ENCODE assay signal across 16 cellular contexts in genomic region chr10:34244787-34245484, GRCh38.
DNase-seq lines count a peak whose midpoint lies in the region; ATAC-seq and TF ChIP-seq lines count a peak whose summit lies in the region.
"Had no signal": no experiment of that assay in that cellular context is flagged by ENCODE, and none has a peak within 500 bp of the region (broad histone marks: within the 10 kb centered on the region; RNA-seq: fewer than 3 reads in every experiment).

No MANE protein-coding gene starts in this region.

- H3K27me3 ChIP-seq in GM23338 (ENCODE audit: insufficient read depth) = no peaks in the 10 kb centered on the region
- H3K27me3 ChIP-seq in right lobe of liver = no peaks in the 10 kb centered on the region

- 0 out of 2 replicates have a peak overlapping the region, but pooled peaks have one; percentile 5 for H3K27ac Mint-ChIP-seq in GM23338
- peak overlapping the region; percentile 1 for H3K27ac Mint-ChIP-seq in nephron progenitor cell
- H3K27ac Mint-ChIP-seq: B cell; CD8-positive, alpha-beta T cell had no signal

- no peak overlapping the region for H3K4me3 ChIP-seq in GM23338
- no peak overlapping the region for H3K4me3 ChIP-seq in right lobe of liver

- H3K9me3 Mint-ChIP-seq in GM23338 = no peaks in the 10 kb centered on the region
- H3K9me3 Mint-ChIP-seq in nephron progenitor cell = peaks cover 28% of the 10 kb centered on the region
- H3K9me3 Mint-ChIP-seq: CD8-positive, alpha-beta T cell had no signal

- TF ChIP-seq CTCF in GM23338 (conservative IDR thresholded peaks at IDR 0.05; ENCODE audit: low read depth in 2 of 2) = no peak
- TF ChIP-seq CTCF in right lobe of liver (IDR thresholded peaks at IDR 0.05) = no peak
- TF ChIP-seq CTCF in nephron progenitor cell (IDR thresholded peaks at IDR 0.05) = no peak

- no peak overlapping the region for H2AFZ ChIP-seq in GM23338

- no peak for TF ChIP-seq POLR2A in right lobe of liver (IDR thresholded peaks at IDR 0.05)

- no peaks in the 10 kb centered on the region for H3K9me2 ChIP-seq in GM23338 (ENCODE audit: insufficient read depth)

- no peaks in the 10 kb centered on the region for H3K27me3 Mint-ChIP-seq in GM23338 (ENCODE audit: insufficient read depth, low read depth, poor library complexity)
- H3K27me3 Mint-ChIP-seq in nephron progenitor cell (ENCODE audit: low read depth, poor library complexity) = no peaks in the 10 kb centered on the region
- H3K27me3 Mint-ChIP-seq: B cell, IgD-negative memory B cell had no signal

- intact Hi-C loops in right lobe of liver (cut with DNase I) = no loop called here

- no peak overlapping the region for H3K4me3 Mint-ChIP-seq in GM23338
- no peak overlapping the region for H3K4me3 Mint-ChIP-seq in nephron progenitor cell
- H3K4me3 Mint-ChIP-seq: B cell; CD8-positive, alpha-beta T cell; IgD-negative memory B cell had no signal

- DNase-seq in GM23338 (ENCODE audit: low spot score) (no peak), amniotic epithelial cell (ENCODE audit: low read depth) (peak; percentile 40), right lobe of liver (no peak), nephron progenitor cell (no peak), CD1c-positive myeloid dendritic cell (ENCODE audit: extremely low spot score) (no peak)
- DNase-seq: CD8-positive, alpha-beta T cell; COR-L47; DND-41; GF-D8; KG1 had no signal

- H3F3A ChIP-seq in GM23338 (replicated peaks; ENCODE audit: low read depth) = no peaks in the 10 kb centered on the region

- H3K4me1 Mint-ChIP-seq in GM23338 = peaks cover 4% of the 10 kb centered on the region
- H3K4me1 Mint-ChIP-seq in nephron progenitor cell = peaks cover 17% of the 10 kb centered on the region
- H3K4me1 Mint-ChIP-seq: B cell, IgD-negative memory B cell had no signal

- no peaks in the 10 kb centered on the region for H4K20me1 ChIP-seq in GM23338 (replicated peaks; ENCODE audit: insufficient read depth)

- H3K36me3 Mint-ChIP-seq in GM23338 (ENCODE audit: low read depth) (no peaks in the 10 kb centered on the region), nephron progenitor cell (ENCODE audit: low read depth) (peaks cover 28% of the 10 kb centered on the region)
- H3K36me3 Mint-ChIP-seq: CD8-positive, alpha-beta T cell had no signal

- 65% methylated on average over 9 of the region's 9 CpGs for WGBS in right lobe of liver (ENCODE audit: insufficient coverage, low coverage, low lambda C conversion rate, missing lambda C conversion rate)

- H3K4me1 ChIP-seq in GM23338 (ENCODE audit: insufficient read depth) (no peaks in the 10 kb centered on the region), right lobe of liver (no peaks in the 10 kb centered on the region)

- no peaks in the 10 kb centered on the region for H3K36me3 ChIP-seq in GM23338 (ENCODE audit: insufficient read depth)
- no peaks in the 10 kb centered on the region for H3K36me3 ChIP-seq in right lobe of liver

- H3K27ac ChIP-seq in GM23338 (ENCODE audit: low read depth) = no peak overlapping the region
- H3K27ac ChIP-seq in right lobe of liver = no peak overlapping the region
- H3K27ac ChIP-seq: C4-2B had no signal

- no peaks in the 10 kb centered on the region for H3K9me3 ChIP-seq in right lobe of liver

- no peaks in the 10 kb centered on the region for H3K79me2 ChIP-seq in GM23338 (replicated peaks; ENCODE audit: insufficient read depth)

- H3K4me2 ChIP-seq in GM23338 = no peak overlapping the region

- ATAC-seq in GM23338 = no peak
- ATAC-seq in right lobe of liver = peak; percentile 58 to 84 (median 72)
- ATAC-seq in GM18502 (IDR thresholded peaks at IDR 0.05; ENCODE audit: poor library complexity, unreplicated experiment) = no peak
- no peak for ATAC-seq in HG03159 (IDR thresholded peaks at IDR 0.05; ENCODE audit: unreplicated experiment)
- ATAC-seq: CD8-positive, alpha-beta T cell; HCT116 had no signal

TF ChIP-seq in GM23338, 12 proteins besides CTCF, POLR2A, EP300 and RAD21:
- TF ChIP-seq EZH2phosphoT487 (IDR thresholded peaks at IDR 0.05; ENCODE audit: unreplicated experiment) (no peak), ZNF331 (CRISPR knock-in tag; IDR thresholded peaks at IDR 0.05; ENCODE audit: low read depth) (no peak), ZNF114 (CRISPR knock-in tag; IDR thresholded peaks at IDR 0.05) (no peak), POLR2AphosphoS5 (IDR thresholded peaks at IDR 0.05; ENCODE audit: low read depth) (no peak)
- TF ChIP-seq, protein P1, sequence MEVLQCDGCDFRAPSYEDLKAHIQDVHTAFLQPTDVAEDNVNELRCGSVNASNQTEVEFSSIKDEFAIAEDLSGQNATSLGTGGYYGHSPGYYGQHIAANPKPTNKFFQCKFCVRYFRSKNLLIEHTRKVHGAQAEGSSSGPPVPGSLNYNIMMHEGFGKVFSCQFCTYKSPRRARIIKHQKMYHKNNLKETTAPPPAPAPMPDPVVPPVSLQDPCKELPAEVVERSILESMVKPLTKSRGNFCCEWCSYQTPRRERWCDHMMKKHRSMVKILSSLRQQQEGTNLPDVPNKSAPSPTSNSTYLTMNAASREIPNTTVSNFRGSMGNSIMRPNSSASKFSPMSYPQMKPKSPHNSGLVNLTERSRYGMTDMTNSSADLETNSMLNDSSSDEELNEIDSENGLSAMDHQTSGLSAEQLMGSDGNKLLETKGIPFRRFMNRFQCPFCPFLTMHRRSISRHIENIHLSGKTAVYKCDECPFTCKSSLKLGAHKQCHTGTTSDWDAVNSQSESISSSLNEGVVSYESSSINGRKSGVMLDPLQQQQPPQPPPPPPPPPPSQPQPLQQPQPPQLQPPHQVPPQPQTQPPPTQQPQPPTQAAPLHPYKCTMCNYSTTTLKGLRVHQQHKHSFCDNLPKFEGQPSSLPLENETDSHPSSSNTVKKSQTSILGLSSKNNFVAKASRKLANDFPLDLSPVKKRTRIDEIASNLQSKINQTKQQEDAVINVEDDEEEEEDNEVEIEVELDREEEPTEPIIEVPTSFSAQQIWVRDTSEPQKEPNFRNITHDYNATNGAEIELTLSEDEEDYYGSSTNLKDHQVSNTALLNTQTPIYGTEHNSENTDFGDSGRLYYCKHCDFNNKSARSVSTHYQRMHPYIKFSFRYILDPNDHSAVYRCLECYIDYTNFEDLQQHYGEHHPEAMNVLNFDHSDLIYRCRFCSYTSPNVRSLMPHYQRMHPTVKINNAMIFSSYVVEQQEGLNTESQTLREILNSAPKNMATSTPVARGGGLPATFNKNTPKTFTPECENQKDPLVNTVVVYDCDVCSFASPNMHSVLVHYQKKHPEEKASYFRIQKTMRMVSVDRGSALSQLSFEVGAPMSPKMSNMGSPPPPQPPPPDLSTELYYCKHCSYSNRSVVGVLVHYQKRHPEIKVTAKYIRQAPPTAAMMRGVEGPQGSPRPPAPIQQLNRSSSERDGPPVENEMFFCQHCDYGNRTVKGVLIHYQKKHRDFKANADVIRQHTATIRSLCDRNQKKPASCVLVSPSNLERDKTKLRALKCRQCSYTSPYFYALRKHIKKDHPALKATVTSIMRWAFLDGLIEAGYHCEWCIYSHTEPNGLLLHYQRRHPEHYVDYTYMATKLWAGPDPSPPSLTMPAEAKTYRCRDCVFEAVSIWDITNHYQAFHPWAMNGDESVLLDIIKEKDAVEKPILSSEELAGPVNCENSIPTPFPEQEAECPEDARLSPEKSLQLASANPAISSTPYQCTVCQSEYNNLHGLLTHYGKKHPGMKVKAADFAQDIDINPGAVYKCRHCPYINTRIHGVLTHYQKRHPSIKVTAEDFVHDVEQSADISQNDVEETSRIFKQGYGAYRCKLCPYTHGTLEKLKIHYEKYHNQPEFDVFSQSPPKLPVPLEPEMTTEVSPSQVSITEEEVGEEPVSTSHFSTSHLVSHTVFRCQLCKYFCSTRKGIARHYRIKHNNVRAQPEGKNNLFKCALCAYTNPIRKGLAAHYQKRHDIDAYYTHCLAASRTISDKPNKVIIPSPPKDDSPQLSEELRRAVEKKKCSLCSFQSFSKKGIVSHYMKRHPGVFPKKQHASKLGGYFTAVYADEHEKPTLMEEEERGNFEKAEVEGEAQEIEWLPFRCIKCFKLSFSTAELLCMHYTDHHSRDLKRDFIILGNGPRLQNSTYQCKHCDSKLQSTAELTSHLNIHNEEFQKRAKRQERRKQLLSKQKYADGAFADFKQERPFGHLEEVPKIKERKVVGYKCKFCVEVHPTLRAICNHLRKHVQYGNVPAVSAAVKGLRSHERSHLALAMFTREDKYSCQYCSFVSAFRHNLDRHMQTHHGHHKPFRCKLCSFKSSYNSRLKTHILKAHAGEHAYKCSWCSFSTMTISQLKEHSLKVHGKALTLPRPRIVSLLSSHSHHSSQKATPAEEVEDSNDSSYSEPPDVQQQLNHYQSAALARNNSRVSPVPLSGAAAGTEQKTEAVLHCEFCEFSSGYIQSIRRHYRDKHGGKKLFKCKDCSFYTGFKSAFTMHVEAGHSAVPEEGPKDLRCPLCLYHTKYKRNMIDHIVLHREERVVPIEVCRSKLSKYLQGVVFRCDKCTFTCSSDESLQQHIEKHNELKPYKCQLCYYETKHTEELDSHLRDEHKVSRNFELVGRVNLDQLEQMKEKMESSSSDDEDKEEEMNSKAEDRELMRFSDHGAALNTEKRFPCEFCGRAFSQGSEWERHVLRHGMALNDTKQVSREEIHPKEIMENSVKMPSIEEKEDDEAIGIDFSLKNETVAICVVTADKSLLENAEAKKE (CRISPR knock-in tag; IDR thresholded peaks at IDR 0.05) = no peak
- TF ChIP-seq, protein P2, sequence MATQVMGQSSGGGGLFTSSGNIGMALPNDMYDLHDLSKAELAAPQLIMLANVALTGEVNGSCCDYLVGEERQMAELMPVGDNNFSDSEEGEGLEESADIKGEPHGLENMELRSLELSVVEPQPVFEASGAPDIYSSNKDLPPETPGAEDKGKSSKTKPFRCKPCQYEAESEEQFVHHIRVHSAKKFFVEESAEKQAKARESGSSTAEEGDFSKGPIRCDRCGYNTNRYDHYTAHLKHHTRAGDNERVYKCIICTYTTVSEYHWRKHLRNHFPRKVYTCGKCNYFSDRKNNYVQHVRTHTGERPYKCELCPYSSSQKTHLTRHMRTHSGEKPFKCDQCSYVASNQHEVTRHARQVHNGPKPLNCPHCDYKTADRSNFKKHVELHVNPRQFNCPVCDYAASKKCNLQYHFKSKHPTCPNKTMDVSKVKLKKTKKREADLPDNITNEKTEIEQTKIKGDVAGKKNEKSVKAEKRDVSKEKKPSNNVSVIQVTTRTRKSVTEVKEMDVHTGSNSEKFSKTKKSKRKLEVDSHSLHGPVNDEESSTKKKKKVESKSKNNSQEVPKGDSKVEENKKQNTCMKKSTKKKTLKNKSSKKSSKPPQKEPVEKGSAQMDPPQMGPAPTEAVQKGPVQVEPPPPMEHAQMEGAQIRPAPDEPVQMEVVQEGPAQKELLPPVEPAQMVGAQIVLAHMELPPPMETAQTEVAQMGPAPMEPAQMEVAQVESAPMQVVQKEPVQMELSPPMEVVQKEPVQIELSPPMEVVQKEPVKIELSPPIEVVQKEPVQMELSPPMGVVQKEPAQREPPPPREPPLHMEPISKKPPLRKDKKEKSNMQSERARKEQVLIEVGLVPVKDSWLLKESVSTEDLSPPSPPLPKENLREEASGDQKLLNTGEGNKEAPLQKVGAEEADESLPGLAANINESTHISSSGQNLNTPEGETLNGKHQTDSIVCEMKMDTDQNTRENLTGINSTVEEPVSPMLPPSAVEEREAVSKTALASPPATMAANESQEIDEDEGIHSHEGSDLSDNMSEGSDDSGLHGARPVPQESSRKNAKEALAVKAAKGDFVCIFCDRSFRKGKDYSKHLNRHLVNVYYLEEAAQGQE (IDR thresholded peaks at IDR 0.05; ENCODE audit: unreplicated experiment) = no peak

Comparison
In these comparisons a context has a peak if more than half of its experiments do, and no peak if none do; other contexts are left out.
1. ATAC-seq: peak in right lobe of liver (4 of 4); none in GM23338 (single experiment), GM18502 (single experiment) and HG03159 (single experiment).